Comparison of ENCODE assay signal across 9 cellular contexts in genomic region chr7:95595825-95596182, GRCh38. TPM values are rescaled to one million over a fixed set of nuclear protein-coding genes. Genes with fewer than 3 reads are reported as not detected.
DNase-seq lines count a peak whose midpoint lies in the region; ATAC-seq and TF ChIP-seq lines count a peak whose summit lies in the region.
"Had no signal": no experiment of that assay in that cellular context is flagged by ENCODE, and none has a peak within 500 bp of the region (broad histone marks: within the 10 kb centered on the region; RNA-seq: fewer than 3 reads in every experiment).

No MANE protein-coding gene starts in this region.

- H3K36me3 ChIP-seq in HUES64 (ENCODE audit: insufficient read depth, low read length) (no peaks in the 10 kb centered on the region), right lobe of liver (peaks cover 0 to 42% (median 15%) of the 10 kb centered on the region in 4 donors)

- H3K27me3 ChIP-seq in HUES64 (ENCODE audit: insufficient read depth, low read length) (peaks cover 71% of the 10 kb centered on the region), right lobe of liver (no peaks in the 10 kb centered on the region)

- TF ChIP-seq POLR2A in right lobe of liver (IDR thresholded peaks at IDR 0.05): no peak

- peaks cover 6% of the 10 kb centered on the region for H3K36me3 Mint-ChIP-seq in dendritic cell treated with granulocyte-macrophage colony-stimulating factor and Interleukin-4, amounts not matched to agents 40 ng/mL and 50 ng/mL, for 4 days (ENCODE audit: low read depth)
- H3K36me3 Mint-ChIP-seq in stimulated activated naive B cell treated with anti-CD40 and anti-IgM and Interleukin-4, amounts not matched to agents 10 μg/mL and 1 μg/mL and 100 μg/mL, for 72 hours: no peaks in the 10 kb centered on the region

- no peaks in the 10 kb centered on the region for H3K9me3 ChIP-seq in HUES64 (ENCODE audit: insufficient read depth, low read depth, low read length)
- H3K9me3 ChIP-seq in right lobe of liver: no peaks in the 10 kb centered on the region

- H3K4me1 Mint-ChIP-seq in dendritic cell treated with granulocyte-macrophage colony-stimulating factor and Interleukin-4, amounts not matched to agents 40 ng/mL and 50 ng/mL, for 4 days (ENCODE audit: low read depth): peaks cover 17% of the 10 kb centered on the region
- H3K4me1 Mint-ChIP-seq in stimulated activated naive B cell treated with anti-CD40 and anti-IgM and Interleukin-4, amounts not matched to agents 10 μg/mL and 1 μg/mL and 100 μg/mL, for 72 hours: peaks cover 10 to 28% of the 10 kb centered on the region in 2 donors

- H3K27ac ChIP-seq in HUES64 (ENCODE audit: low read depth, low read length) (no peak overlapping the region), right lobe of liver (peak overlapping the region; percentile 94 to 100 (median 95))

- DNase-seq in right lobe of liver (peak in 2 of 3 donors; percentile 40 to 59), mesenteric fat pad (ENCODE audit: low spot score) (no peak)
- no peak for DNase-seq in stimulated activated naive B cell treated with anti-CD40 and anti-IgM and Interleukin-4, amounts not matched to agents 10 μg/mL and 1 μg/mL and 100 μg/mL, for 72 hours
- DNase-seq: NK-92 treated with Interleukin-12 subunit alpha and Interleukin-12 subunit beta, amount 100 ng/mL, for 24 hours had no signal

- no peak for TF ChIP-seq CTCF in right lobe of liver (IDR thresholded peaks at IDR 0.05)

- H3K27me3 Mint-ChIP-seq in dendritic cell treated with granulocyte-macrophage colony-stimulating factor and Interleukin-4, amounts not matched to agents 40 ng/mL and 50 ng/mL, for 4 days: no peaks in the 10 kb centered on the region
- H3K27me3 Mint-ChIP-seq in stimulated activated naive B cell treated with anti-CD40 and anti-IgM and Interleukin-4, amounts not matched to agents 10 μg/mL and 1 μg/mL and 100 μg/mL, for 72 hours: no peaks in the 10 kb centered on the region

- intact Hi-C loops in dendritic cell treated with granulocyte-macrophage colony-stimulating factor and Interleukin-4, amounts not matched to agents 40 ng/mL and 50 ng/mL, for 4 days (cut with micrococcal nuclease): loop anchor here (5.0 kb wide), 1 partner anchor 86 kb away; no protein-coding TSS in a partner anchor
- intact Hi-C loops in right lobe of liver (cut with DNase I): loop anchor here in 1 of 2 donors (5.0 kb wide), 1 partner anchor 44 kb away; no protein-coding TSS in a partner anchor

- WGBS in HUES64: 47% methylated on average over 7 of the region's 7 CpGs
- 5% methylated on average over 5 of the region's 7 CpGs for WGBS in right lobe of liver (ENCODE audit: insufficient coverage, low coverage, low lambda C conversion rate, missing lambda C conversion rate)

- H3K4me3 ChIP-seq in HUES64 (ENCODE audit: low read length) (peak overlapping the region; percentile 72), right lobe of liver (peak overlapping the region; percentile 62 to 91 (median 84))

- H3K27ac Mint-ChIP-seq in dendritic cell treated with granulocyte-macrophage colony-stimulating factor and Interleukin-4, amounts not matched to agents 40 ng/mL and 50 ng/mL, for 4 days: peak overlapping the region; percentile 77
- peak overlapping the region; percentile 39 for H3K27ac Mint-ChIP-seq in stimulated activated naive B cell treated with anti-CD40 and anti-IgM and Interleukin-4, amounts not matched to agents 10 μg/mL and 1 μg/mL and 100 μg/mL, for 72 hours

- H3K9ac ChIP-seq in HUES64 (ENCODE audit: low read depth, low read length): no peak overlapping the region

- no peaks in the 10 kb centered on the region for H3K9me3 Mint-ChIP-seq in dendritic cell treated with granulocyte-macrophage colony-stimulating factor and Interleukin-4, amounts not matched to agents 40 ng/mL and 50 ng/mL, for 4 days
- H3K9me3 Mint-ChIP-seq in stimulated activated naive B cell treated with anti-CD40 and anti-IgM and Interleukin-4, amounts not matched to agents 10 μg/mL and 1 μg/mL and 100 μg/mL, for 72 hours: no peaks in the 10 kb centered on the region

- peak overlapping the region; percentile 79 for H3K4me3 Mint-ChIP-seq in dendritic cell treated with granulocyte-macrophage colony-stimulating factor and Interleukin-4, amounts not matched to agents 40 ng/mL and 50 ng/mL, for 4 days
- peak overlapping the region; percentile 91 for H3K4me3 Mint-ChIP-seq in stimulated activated naive B cell treated with anti-CD40 and anti-IgM and Interleukin-4, amounts not matched to agents 10 μg/mL and 1 μg/mL and 100 μg/mL, for 72 hours

- ATAC-seq in right lobe of liver: peak; percentile 24 to 51 (median 40)
- ATAC-seq in stimulated activated naive B cell treated with anti-CD40 and anti-IgM and Interleukin-4, amounts not matched to agents 10 μg/mL and 1 μg/mL and 100 μg/mL, for 72 hours (replicated peaks): no peak
- ATAC-seq in GM21528 (IDR thresholded peaks at IDR 0.05; ENCODE audit: low FRiP score, unreplicated experiment): no peak
- no peak for ATAC-seq in HG03097 (IDR thresholded peaks at IDR 0.05; ENCODE audit: low FRiP score, unreplicated experiment)
- ATAC-seq in GM19395 (IDR thresholded peaks at IDR 0.05; ENCODE audit: unreplicated experiment): no peak

- H3K4me1 ChIP-seq in HUES64 (ENCODE audit: insufficient read depth, low read length): no peaks in the 10 kb centered on the region
- H3K4me1 ChIP-seq in right lobe of liver: peaks cover 0 to 30% (median 9%) of the 10 kb centered on the region in 4 donors

RNA-seq across cellular contexts. Expression of gene PDK4, which starts 0.5 kb away (rescaled TPM):
- not detected for polyA plus RNA-seq in HUES64 (2013, experiment 1 of 2)
- not detected for polyA plus RNA-seq in HUES64 (2013, experiment 2 of 2)
- total RNA-seq in right lobe of liver (100 to 1,000 TPM in 1 of 6 experiments, 10 to 100 TPM in 4, 1 to 10 TPM in 1; 7.9 to 109 (median 79.0) TPM), mesenteric fat pad (482 TPM)

Comparison
In these comparisons a context has a peak if more than half of its experiments do, and no peak if none do; other contexts are left out.
1. ATAC-seq: peak in right lobe of liver (4 of 4); none in stimulated activated naive B cell treated with anti-CD40 and anti-IgM and Interleukin-4, amounts not matched to agents 10 μg/mL and 1 μg/mL and 100 μg/mL, for 72 hours (0 of 2), GM21528 (single experiment), HG03097 (single experiment) and GM19395 (single experiment).
2. DNase-seq: peak in right lobe of liver (2 of 3); none in stimulated activated naive B cell treated with anti-CD40 and anti-IgM and Interleukin-4, amounts not matched to agents 10 μg/mL and 1 μg/mL and 100 μg/mL, for 72 hours (single experiment) and mesenteric fat pad (single experiment).